In genomic region chrX:46587753-46588171, GRCh38 we compare ENCODE assay signal across 10 cellular contexts. TPM values are rescaled to one million over a fixed set of nuclear protein-coding genes. Genes with fewer than 3 reads are reported as not detected.
DNase-seq lines count a peak whose midpoint lies in the region; ATAC-seq and TF ChIP-seq lines count a peak whose summit lies in the region.
"Had no signal": no experiment of that assay in that cellular context is flagged by ENCODE, and none has a peak within 500 bp of the region (broad histone marks: within the 10 kb centered on the region; RNA-seq: fewer than 3 reads in every experiment).

No MANE protein-coding gene starts in this region.

- POLR2A ChIA-PET in CD8-positive, alpha-beta T cell (lab: Charles Lee), result interaction anchor here (0.6 to 1.3 kb wide), 4 partner anchors 9 to 246 kb away, joined by 3 to 4 read pairs (median 3); no protein-coding TSS in a partner anchor

- H3K27ac ChIP-seq in CD8-positive, alpha-beta T cell (ENCODE audit: low read depth, low read length), result no peak overlapping the region
- H3K27ac ChIP-seq in HUES6 (ENCODE audit: low read depth, low read length) (peak overlapping the region; percentile 43; the same call in 1 of the 2 replicates), cingulate gyrus (ENCODE audit: low read depth, low read length) (peak overlapping the region; percentile 20)
- H3K27ac ChIP-seq: hepatocyte had no signal

- H3K27me3 ChIP-seq in CD8-positive, alpha-beta T cell (ENCODE audit: insufficient read depth, low read length), result no peaks in the 10 kb centered on the region
- H3K27me3 ChIP-seq in HUES6 (ENCODE audit: control insufficient read depth, insufficient read depth, low read length), result no peaks in the 10 kb centered on the region
- H3K27me3 ChIP-seq: hepatocyte had no signal

- peaks cover 8% of the 10 kb centered on the region for H3K4me1 ChIP-seq in CD8-positive, alpha-beta T cell (ENCODE audit: insufficient read depth, low read length)
- H3K4me1 ChIP-seq in HUES6 (ENCODE audit: control insufficient read depth, insufficient read depth, low read length), result peaks cover 36% of the 10 kb centered on the region

- no peak for ATAC-seq in CD8-positive, alpha-beta T cell
- no peak for ATAC-seq in naive B cell (ENCODE audit: low read depth in 2 of 2)

- CTCF ChIA-PET in CD8-positive, alpha-beta T cell (lab: Charles Lee), result interaction anchor here (0.6 kb wide), 1 partner anchor 102 kb away, joined by 3 read pairs; no protein-coding TSS in a partner anchor

- peaks cover 21% of the 10 kb centered on the region for H3K4me1 Mint-ChIP-seq in CD8-positive, alpha-beta T cell (ENCODE audit: low read depth)
- H3K4me1 Mint-ChIP-seq in naive B cell, result peaks cover 7 to 12% (median 8%) of the 10 kb centered on the region in 3 donors

- peak overlapping the region; percentile 53 for H3K9ac ChIP-seq in HUES6 (ENCODE audit: low read length)

- DNase-seq in CD8-positive, alpha-beta T cell, result no peak
- DNase-seq in naive B cell (no peak), amygdala (lab: John Stamatoyannopoulos, UW) (no peak), MV-4-11 (lab: John Stamatoyannopoulos, UW) (no peak), HUDEP-2 (lab: John Stamatoyannopoulos, UW; ENCODE audit: unreplicated experiment in 76 of 76) (no peak), cerebellar cortex (ENCODE audit: low spot score) (no peak)
- DNase-seq: activated effector memory CD4-positive, alpha-beta T cell treated with Interleukin-2 at 50 U/mL for 16 hours had no signal

- H3K4me3 Mint-ChIP-seq in CD8-positive, alpha-beta T cell, result peak overlapping the region; percentile 63
- H3K4me3 Mint-ChIP-seq in naive B cell, result peak overlapping the region in 5 of 8 donors; percentile 9 to 63 (median 29)

- H3K36me3 ChIP-seq in CD8-positive, alpha-beta T cell (ENCODE audit: insufficient read depth, low read length), result no peaks in the 10 kb centered on the region
- no peaks in the 10 kb centered on the region for H3K36me3 ChIP-seq in HUES6 (ENCODE audit: control insufficient read depth, insufficient read depth, low read length)

- H3K9me3 ChIP-seq in CD8-positive, alpha-beta T cell (ENCODE audit: low read length), result no peaks in the 10 kb centered on the region
- no peaks in the 10 kb centered on the region for H3K9me3 ChIP-seq in HUES6 (ENCODE audit: control insufficient read depth, insufficient read depth, low read depth, low read length)

- H3K27ac Mint-ChIP-seq in CD8-positive, alpha-beta T cell, result peak overlapping the region; percentile 76
- H3K27ac Mint-ChIP-seq in naive B cell, result no peak overlapping the region

- no peak for TF ChIP-seq CTCF in CD8-positive, alpha-beta T cell (IDR thresholded peaks at IDR 0.05)

- intact Hi-C loops in CD8-positive, alpha-beta T cell (cut with DNase I, micrococcal nuclease), result no loop called here

- H3K27me3 Mint-ChIP-seq in CD8-positive, alpha-beta T cell (ENCODE audit: low read depth), result no peaks in the 10 kb centered on the region
- H3K27me3 Mint-ChIP-seq in naive B cell, result no peaks in the 10 kb centered on the region

- H3K36me3 Mint-ChIP-seq in CD8-positive, alpha-beta T cell, result no peaks in the 10 kb centered on the region
- H3K36me3 Mint-ChIP-seq in naive B cell, result no peaks in the 10 kb centered on the region

- H3K9me3 Mint-ChIP-seq in CD8-positive, alpha-beta T cell, result no peaks in the 10 kb centered on the region
- H3K9me3 Mint-ChIP-seq in naive B cell, result peaks cover 0 to 2% (median 0%) of the 10 kb centered on the region in 7 donors

- H3K4me3 ChIP-seq in CD8-positive, alpha-beta T cell (ENCODE audit: low read depth, low read length), result no peak overlapping the region
- H3K4me3 ChIP-seq in HUES6 (ENCODE audit: low read depth, low read length), result peak overlapping the region; percentile 35
- H3K4me3 ChIP-seq: hepatocyte had no signal

RNA-seq across cellular contexts. Expression of gene CHST7, which starts 14.2 kb away (rescaled TPM):
- 1 to 10 TPM; 9.4 to 9.7 TPM for total RNA-seq in CD8-positive, alpha-beta T cell
- 1 to 10 TPM in 3 of 6 donors, under 1 TPM in 3; 0.88 to 2.4 (median 1.0) TPM for polyA plus RNA-seq in naive B cell (ENCODE audit: low read depth in 6 of 6)

RNA-seq across cellular contexts. Expression of gene ZNF674, which starts 42.5 kb away (rescaled TPM):
- 1 to 10 TPM in 1 of 2 experiments, under 1 TPM in 1; 0.50 to 1.1 TPM for total RNA-seq in CD8-positive, alpha-beta T cell
- polyA plus RNA-seq in naive B cell (ENCODE audit: low read depth in 6 of 6), result 1 to 10 TPM in 1 of 6 donors, under 1 TPM in 3, not detected in 2; 0.28 to 1.0 (median 0.57) TPM
